In the genomic region with DNA sequence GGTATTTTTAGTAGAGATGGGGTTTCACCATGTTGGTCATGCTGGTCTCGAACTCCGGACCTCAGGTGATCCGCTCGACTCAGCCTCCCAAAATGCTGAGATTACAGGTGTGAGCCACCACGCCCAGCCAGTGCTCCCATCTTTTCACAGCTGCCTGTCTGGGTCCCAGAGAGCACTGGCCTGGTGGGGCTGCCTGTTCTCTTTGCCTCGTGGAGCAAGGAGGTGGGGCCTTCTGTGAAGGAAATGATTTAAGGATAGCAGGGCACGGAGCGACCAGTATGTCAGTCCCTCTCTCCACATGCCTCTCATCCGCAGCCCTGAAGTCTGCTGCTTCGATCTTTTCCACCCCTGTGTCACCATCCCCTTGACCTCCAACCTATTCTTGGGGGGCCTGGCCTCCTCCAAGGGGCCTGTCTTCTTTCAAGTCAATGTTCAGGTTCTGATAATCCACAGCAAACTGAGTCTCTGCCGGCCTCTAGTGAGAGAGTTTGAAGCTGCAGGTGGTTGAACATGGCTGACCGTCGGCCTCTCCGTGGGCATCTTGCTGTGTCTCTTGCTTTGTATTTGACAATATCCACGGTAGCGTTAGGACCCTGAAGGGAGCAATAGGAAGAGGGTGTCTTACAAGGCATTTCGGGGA, we compare ENCODE assay signal across 10 cellular contexts. TPM values are rescaled to one million over a fixed set of nuclear protein-coding genes. Genes with fewer than 3 reads are reported as not detected.
DNase-seq lines count a peak whose midpoint lies in the region; ATAC-seq and TF ChIP-seq lines count a peak whose summit lies in the region.
"Had no signal": no experiment of that assay in that cellular context is flagged by ENCODE, and none has a peak within 500 bp of the region (broad histone marks: within the 10 kb centered on the region; RNA-seq: fewer than 3 reads in every experiment).

No MANE protein-coding gene starts in this region.

- no peaks in the 10 kb centered on the region for H3K4me1 Mint-ChIP-seq in activated CD4-positive, alpha-beta T cell treated with anti-CD3 and anti-CD28 coated beads for 36 hours

- H3K4me3 ChIP-seq in astrocyte of the cerebellum (ENCODE audit: low read depth, low read length) (no peak overlapping the region), iPS DF 6.9 (ENCODE audit: low read length) (no peak overlapping the region), transverse colon (no peak overlapping the region)

- no peak overlapping the region for H3K27ac Mint-ChIP-seq in activated CD4-positive, alpha-beta T cell treated with anti-CD3 and anti-CD28 coated beads for 36 hours

- CTCF ChIA-PET in activated CD4-positive, alpha-beta T cell treated with anti-CD3 and anti-CD28 coated beads for 36 hours (lab: Charles Lee), result no interaction called here

- H3K4me3 Mint-ChIP-seq in activated CD4-positive, alpha-beta T cell treated with anti-CD3 and anti-CD28 coated beads for 36 hours, result no peak overlapping the region
- H3K4me3 Mint-ChIP-seq: CD4-positive, CD25-positive, alpha-beta regulatory T cell had no signal

- no peaks in the 10 kb centered on the region for H3K36me3 ChIP-seq in iPS DF 6.9 (ENCODE audit: control insufficient read depth, insufficient read depth, low read length)
- H3K36me3 ChIP-seq in transverse colon, result no peaks in the 10 kb centered on the region

- in situ Hi-C loops in astrocyte of the cerebellum (cut with HindIII; ENCODE audit: low sequenced_read_pairs) (no loop called here), transverse colon (cut with MboI; ENCODE audit: low pct_ligation_motif_present in 1 of 4, low pct_unique_long_range_greater_than_20kb in 1 of 4, low sequenced_read_pairs in 3 of 4) (no loop called here)

- DNase-seq in activated CD4-positive, alpha-beta T cell treated with anti-CD3 and anti-CD28 coated beads for 36 hours, result peak; percentile 11
- no peak for DNase-seq in activated CD4-positive, alpha-beta T cell treated with anti-CD3 and anti-CD28 coated beads for 48 hours
- DNase-seq in astrocyte of the cerebellum (ENCODE audit: low read depth), result peak; percentile 5
- peak; percentile 18 for DNase-seq in iPS DF 6.9 (ENCODE audit: low read depth, low spot score)
- no peak for DNase-seq in transverse colon
- DNase-seq in erythroblast (lab: John Stamatoyannopoulos, UW), result no peak
- DNase-seq: CD4-positive, CD25-positive, alpha-beta regulatory T cell; cortex of kidney had no signal

- peak; percentile 76 for TF ChIP-seq CTCF in astrocyte of the cerebellum (IDR thresholded peaks at IDR 0.05; ENCODE audit: low read depth, low read length, missing control alignments)
- peak in 3 of 5 experiments; percentile 18 to 30 (median 28) for TF ChIP-seq CTCF in transverse colon (IDR thresholded peaks at IDR 0.05)

- TF ChIP-seq POLR2A in transverse colon (IDR thresholded peaks at IDR 0.05), result no peak
- no peak for TF ChIP-seq POLR2A in erythroblast (IDR thresholded peaks at IDR 0.05; ENCODE audit: low read length)

- no peaks in the 10 kb centered on the region for H3K9me3 Mint-ChIP-seq in activated CD4-positive, alpha-beta T cell treated with anti-CD3 and anti-CD28 coated beads for 36 hours (ENCODE audit: low read depth)

- POLR2A ChIA-PET in activated CD4-positive, alpha-beta T cell treated with anti-CD3 and anti-CD28 coated beads for 36 hours (lab: Charles Lee), result no interaction called here

- intact Hi-C loops in activated CD4-positive, alpha-beta T cell treated with anti-CD3 and anti-CD28 coated beads for 36 hours (cut with DNase I, micrococcal nuclease), result no loop called here
- intact Hi-C loops in transverse colon (cut with DNase I; ENCODE audit: low total_unique reads), result no loop called here

- H3K27ac ChIP-seq in iPS DF 6.9 (ENCODE audit: low read length) (no peak overlapping the region), transverse colon (no peak overlapping the region)

- peaks cover 3% of the 10 kb centered on the region for H3K27me3 Mint-ChIP-seq in activated CD4-positive, alpha-beta T cell treated with anti-CD3 and anti-CD28 coated beads for 36 hours

- WGBS in iPS DF 6.9 (ENCODE audit: insufficient coverage, insufficient read length), result no CpG with 5 or more reads among the region's 17 CpGs
- 48 to 66% methylated on average over 8 to 17 of the region's 17 CpGs for WGBS in transverse colon (ENCODE audit: low coverage in 1 of 2), 2 donors

- no peak for ATAC-seq in activated CD4-positive, alpha-beta T cell treated with anti-CD3 and anti-CD28 coated beads for 36 hours
- ATAC-seq in GM19452 (IDR thresholded peaks at IDR 0.05; ENCODE audit: unreplicated experiment), result no peak
- no peak for ATAC-seq in GM21526 (IDR thresholded peaks at IDR 0.05; ENCODE audit: low FRiP score, unreplicated experiment)

- no peak for TF ChIP-seq EP300 in transverse colon (IDR thresholded peaks at IDR 0.05; ENCODE audit: low read depth)

- no peaks in the 10 kb centered on the region for H3K9me3 ChIP-seq in iPS DF 6.9 (ENCODE audit: control insufficient read depth, insufficient read depth, low read length)
- no peaks in the 10 kb centered on the region for H3K9me3 ChIP-seq in transverse colon

- no peaks in the 10 kb centered on the region for H3K4me1 ChIP-seq in iPS DF 6.9 (ENCODE audit: control insufficient read depth, insufficient read depth, low read length)
- no peaks in the 10 kb centered on the region for H3K4me1 ChIP-seq in transverse colon

- no peaks in the 10 kb centered on the region for H3K36me3 Mint-ChIP-seq in activated CD4-positive, alpha-beta T cell treated with anti-CD3 and anti-CD28 coated beads for 36 hours (ENCODE audit: low read depth)
- H3K36me3 Mint-ChIP-seq: CD4-positive, CD25-positive, alpha-beta regulatory T cell had no signal

- H3K27me3 ChIP-seq in iPS DF 6.9 (ENCODE audit: control insufficient read depth, insufficient read depth, low read length), result no peaks in the 10 kb centered on the region
- no peaks in the 10 kb centered on the region for H3K27me3 ChIP-seq in transverse colon

RNA-seq across cellular contexts. Expression of a gene that starts 28.2 kb away (rescaled TPM):
- total RNA-seq in activated CD4-positive, alpha-beta T cell treated with anti-CD3 and anti-CD28 coated beads for 36 hours, result 10 to 100 TPM; 51.1 to 51.9 TPM
- 100 to 1,000 TPM in 1 of 4 donors, 10 to 100 TPM in 3; 40.8 to 146 (median 76.0) TPM for total RNA-seq in transverse colon

RNA-seq across cellular contexts. Expression of a gene that starts 35.5 kb away (rescaled TPM):
- total RNA-seq in activated CD4-positive, alpha-beta T cell treated with anti-CD3 and anti-CD28 coated beads for 36 hours, result under 1 TPM in 1 of 2 experiments, not detected in 1; 0.23 TPM
- total RNA-seq in transverse colon, result 1 to 10 TPM in 3 of 4 donors, not detected in 1; 1.6 to 6.1 (median 3.7) TPM

Comparison
In these comparisons a context has a peak if more than half of its experiments do, and no peak if none do; other contexts are left out.
1. DNase-seq: peak in activated CD4-positive, alpha-beta T cell treated with anti-CD3 and anti-CD28 coated beads for 36 hours (single experiment), astrocyte of the cerebellum (single experiment) and iPS DF 6.9 (single experiment); none in activated CD4-positive, alpha-beta T cell treated with anti-CD3 and anti-CD28 coated beads for 48 hours (single experiment), transverse colon (single experiment) and erythroblast (0 of 2).